Comparison of ENCODE assay signal across 8 cellular contexts in genomic region chr7:155805826-155806095, GRCh38. TPM values are rescaled to one million over a fixed set of nuclear protein-coding genes. Genes with fewer than 3 reads are reported as not detected.
DNase-seq lines count a peak whose midpoint lies in the region; ATAC-seq, FAIRE-seq and TF ChIP-seq lines count a peak whose summit lies in the region.
"Had no signal": no experiment of that assay in that cellular context is flagged by ENCODE, and none has a peak within 500 bp of the region (broad histone marks: within the 10 kb centered on the region; RNA-seq: fewer than 3 reads in every experiment).

No MANE protein-coding gene starts in this region.

- H3K27ac ChIP-seq in HepG2 (ENCODE audit: extremely low read length, insufficient read depth, low read length) (no peak overlapping the region), thoracic aorta (no peak overlapping the region)

- FAIRE-seq in HepG2 (lab: Jason Lieb, UNC) = no peak

- no peak for TF ChIP-seq RAD21 in HepG2 (CRISPR knock-in tag; IDR thresholded peaks at IDR 0.05)

- DNase-seq in cardiac fibroblast (ENCODE audit: low read depth in 2 of 2) = no peak
- DNase-seq in HepG2 (ENCODE audit: low spot score) = no peak
- no peak for DNase-seq in thoracic aorta (ENCODE audit: low spot score)
- no peak for DNase-seq in NCI-H69 (lab: John Stamatoyannopoulos, UW)
- no peak for DNase-seq in NCI-H345 treated with DMSO at 0.1 percent for 48 hours (lab: John Stamatoyannopoulos, UW; ENCODE audit: unreplicated experiment)
- DNase-seq: cortex of kidney had no signal

- H3K4me1 ChIP-seq in HepG2 (ENCODE audit: insufficient read depth, low read length) (peaks cover 33% of the 10 kb centered on the region), thoracic aorta (ENCODE audit: control insufficient read depth in 1 of 2, low read depth in 2 of 2) (peaks cover 26 to 56% of the 10 kb centered on the region in 2 donors)

- no peak overlapping the region for H2AFZ ChIP-seq in HepG2 (ENCODE audit: low read length)

- H3K9me3 ChIP-seq in HepG2 (ENCODE audit: low read length) (no peaks in the 10 kb centered on the region), thoracic aorta (no peaks in the 10 kb centered on the region)

- no peak for TF ChIP-seq POLR2A in HepG2 (IDR thresholded peaks at IDR 0.05; ENCODE audit: insufficient read depth in 1 of 2, low read depth in 2 of 2, low read length in 2 of 2)

- no peaks in the 10 kb centered on the region for H4K20me1 ChIP-seq in HepG2 (ENCODE audit: insufficient read depth, low read length)

- 100% methylated on average over 10 of the region's 18 CpGs for WGBS in HepG2 (ENCODE audit: low lambda C conversion rate)

- H3K4me2 ChIP-seq in HepG2 (ENCODE audit: low read depth, low read length) = no peak overlapping the region

- TF ChIP-seq CTCF in cardiac fibroblast (IDR thresholded peaks at IDR 0.05; ENCODE audit: low read depth, low read length) (no peak), HepG2 (CRISPR knock-in tag; IDR thresholded peaks at IDR 0.05) (no peak), thoracic aorta (IDR thresholded peaks at IDR 0.05) (no peak)

- H3K79me2 ChIP-seq in HepG2 (ENCODE audit: insufficient read depth, low read length) = no peaks in the 10 kb centered on the region

- no peaks in the 10 kb centered on the region for H3K36me3 ChIP-seq in HepG2 (replicated peaks in 1 of 2; ENCODE audit: control insufficient read depth in 1 of 2, insufficient read depth in 2 of 2, low read length in 2 of 2)
- no peaks in the 10 kb centered on the region for H3K36me3 ChIP-seq in thoracic aorta

- CTCF ChIA-PET in HepG2 (lab: Yijun Ruan, JAX; ENCODE audit: low intra/inter-chr PET ratio, low total read pairs) = no interaction called here

- in situ Hi-C loops in HepG2 (cut with HindIII; ENCODE audit: extremely low pct_ligation_motif_present, low pct_unique_long_range_greater_than_20kb) = loop anchor here (25.0 kb wide), 1 partner anchor 832 kb away; the partner anchor contains the start of gene RNF32

- intact Hi-C loops in HepG2 (cut with micrococcal nuclease; ENCODE audit: unreplicated experiment) = no loop called here

- H3K4me3 ChIP-seq in cardiac fibroblast (replicated peaks in 1 of 2; ENCODE audit: low read depth in 2 of 2, low read length in 2 of 2) (peak overlapping the region; percentile 36 to 41), HepG2 (replicated peaks in 1 of 3; ENCODE audit: insufficient read depth in 1 of 3, low read depth in 2 of 3, low read length in 3 of 3) (no peak overlapping the region), thoracic aorta (peak overlapping the region; percentile 60)

- TF ChIP-seq EP300 in HepG2 (IDR thresholded peaks at IDR 0.05; ENCODE audit: low read depth in 2 of 2, low read length in 2 of 2) (no peak), HepG2 (CRISPR knock-in tag; IDR thresholded peaks at IDR 0.05; ENCODE audit: borderline replicate concordance) (no peak)

- ATAC-seq in HG03442 (IDR thresholded peaks at IDR 0.05; ENCODE audit: unreplicated experiment) (peak; percentile 3), HepG2 (no peak), thoracic aorta (ENCODE audit: insufficient number of reproducible peaks, low FRiP score, low read depth) (no peak), GM21723 (IDR thresholded peaks at IDR 0.05; ENCODE audit: unreplicated experiment) (no peak)

- H3K9ac ChIP-seq in HepG2 (ENCODE audit: insufficient read depth, low read depth, low read length) = no peak overlapping the region

- BruUV-seq in HepG2 (replicated peaks; lab: Mats Ljungman, UMichigan) = no TSS peak

- POLR2A ChIA-PET in HepG2 (lab: Yijun Ruan, JAX) = no interaction called here

- H3K27me3 ChIP-seq in HepG2 (ENCODE audit: control insufficient read depth in 1 of 2, insufficient read depth in 2 of 2, low read length in 2 of 2) (peaks cover 0 to 10% of the 10 kb centered on the region in 2 experiments; a peak in 2 of 5 replicates), thoracic aorta (replicated peaks; ENCODE audit: insufficient read depth) (peaks cover 6% of the 10 kb centered on the region)

TF ChIP-seq in HepG2, 621 proteins besides CTCF, POLR2A, EP300 and RAD21:
- TF ChIP-seq AGO2 (optimal IDR thresholded peaks at IDR 0.05; ENCODE audit: low read depth, low read length) (peak; percentile 16), TAF15 (IDR thresholded peaks at IDR 0.05; ENCODE audit: low read depth, low read length, poor library complexity, severe bottlenecking) (no peak)

RNA-seq across cellular contexts. Expression of gene SHH, which starts 6.5 kb away (rescaled TPM):
- total RNA-seq in HepG2 (2016; rRNA removed; fragmentation: Illumina TruSeq; extraction: Trizol) (1.7 and 1.9 TPM in 2 replicates), thoracic aorta (under 1 TPM in 1 of 2 donors, not detected in 1; 0.28 TPM)
- 0.10 and 0.53 TPM in 2 replicates for total RNA-seq in HepG2 (2016; cell fraction: cytosol; rRNA removed; fragmentation: Illumina TruSeq; extraction: Trizol; ENCODE audit: low read depth)
- total RNA-seq in HepG2 (2016; cell fraction: insoluble cytoplasmic fraction; rRNA removed; fragmentation: Illumina TruSeq; extraction: Trizol) = 1.3 and 2.2 TPM in 2 replicates
- total RNA-seq in HepG2 (2016; cell fraction: membrane; rRNA removed; fragmentation: Illumina TruSeq; extraction: Trizol) = 0.80 and 1.6 TPM in 2 replicates
- 1.3 TPM in 2 replicates for total RNA-seq in HepG2 (2016; cell fraction: nucleus; rRNA removed; fragmentation: Illumina TruSeq; extraction: Trizol)
- polyA plus RNA-seq in HepG2 (2011; rRNA removed) = 3.4 and 4.9 TPM in 2 replicates
- polyA plus RNA-seq in HepG2 (2011; cell fraction: cytosol; rRNA removed) = 1.9 and 3.3 TPM in 2 replicates
- polyA plus RNA-seq in HepG2 (2011; cell fraction: nucleus; rRNA removed) = 12.2 and 16.4 TPM in 2 replicates
- polyA plus RNA-seq in HepG2 (2012) = 3.5 and 6.3 TPM in 2 replicates
- polyA plus RNA-seq in HepG2 (2016; cell fraction: cytosol; fragmentation: Illumina TruSeq; extraction: Trizol; ENCODE audit: low read depth) = 0.17 TPM in 2 replicates
- polyA plus RNA-seq in HepG2 (2016; cell fraction: insoluble cytoplasmic fraction; fragmentation: Illumina TruSeq; extraction: Trizol; ENCODE audit: low read depth) = 1.8 and 2.1 TPM in 2 replicates
- polyA plus RNA-seq in HepG2 (2016; cell fraction: membrane; fragmentation: Illumina TruSeq; extraction: Trizol; ENCODE audit: low read depth) = 0.12 and 0.47 TPM in 2 replicates
- 3.9 and 4.1 TPM in 2 replicates for polyA plus RNA-seq in HepG2 (2016; cell fraction: nucleus; fragmentation: Illumina TruSeq; extraction: Trizol; ENCODE audit: insufficient read depth, low read depth)
- polyA minus RNA-seq in HepG2 (2011; rRNA and poly(A)+ RNA removed; ENCODE audit: low replicate concordance) = 9.0 TPM in 1 of 2 replicates, not detected in the other
- polyA minus RNA-seq in HepG2 (2011; cell fraction: cytosol; rRNA and poly(A)+ RNA removed) = 4.0 and 5.5 TPM in 2 replicates
- polyA minus RNA-seq in HepG2 (2011; cell fraction: nucleus; rRNA and poly(A)+ RNA removed) = 4.5 and 5.2 TPM in 2 replicates

Comparison
In these comparisons a context has a peak if more than half of its experiments do, and no peak if none do; other contexts are left out.
1. H3K4me3 ChIP-seq: peak in cardiac fibroblast (2 of 2) and thoracic aorta (single experiment); none in HepG2 (0 of 3).